8 cellular contexts compared by ENCODE assay signal in the genomic region with DNA sequence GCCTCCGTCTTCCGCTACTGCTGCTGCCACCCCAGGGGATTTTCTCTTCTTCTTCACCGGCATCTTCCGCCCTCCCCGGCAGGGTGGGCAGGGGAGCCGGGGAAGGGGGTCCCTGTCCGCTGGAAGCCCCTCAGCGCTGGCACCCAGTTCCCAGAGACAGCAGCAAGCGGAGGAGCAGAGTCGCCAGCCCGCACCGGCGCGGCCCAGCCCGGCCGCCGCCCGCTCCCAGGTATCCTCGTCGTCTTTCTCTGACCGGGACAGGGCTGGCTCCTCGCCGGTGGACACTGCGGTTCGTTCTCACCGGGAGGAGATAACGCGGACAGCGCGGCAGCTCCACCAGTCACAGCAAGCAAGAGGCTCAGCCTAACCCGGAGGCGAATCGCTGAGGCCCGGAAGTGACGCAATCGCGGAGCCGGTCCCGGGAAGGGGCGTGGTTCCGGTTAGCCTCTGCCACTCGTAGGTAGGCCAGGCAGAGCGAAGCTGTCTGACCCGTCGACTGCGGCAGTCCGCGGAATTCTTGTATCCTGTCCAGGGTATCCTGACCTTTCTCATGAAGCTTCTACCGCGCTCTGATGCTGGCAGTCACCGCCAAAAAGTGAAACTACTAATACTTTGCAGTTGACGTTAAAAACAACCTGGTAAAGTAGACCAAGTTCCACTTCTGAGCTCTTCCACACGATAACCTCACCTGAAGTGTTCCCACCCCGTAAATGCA. TPM values are rescaled to one million over a fixed set of nuclear protein-coding genes. Genes with fewer than 3 reads are reported as not detected.
DNase-seq lines count a peak whose midpoint lies in the region; ATAC-seq and TF ChIP-seq lines count a peak whose summit lies in the region.

TSS of gene DCUN1D5 (minus strand) at position 351 of the 715 bp plus-strand sequence. CDS start at position 63, 288 bp downstream.

- POLR2A ChIA-PET in activated CD4-positive, alpha-beta T cell treated with anti-CD3 and anti-CD28 coated beads for 36 hours (lab: Charles Lee): interaction anchor here (1.5 kb wide), 1 partner anchor 17 kb away, joined by 14 read pairs; the partner anchor contains the start of gene DYNC2H1

- peak within 1 kb of the TSS; percentile 86 for H3K27ac Mint-ChIP-seq in activated CD4-positive, alpha-beta T cell treated with anti-CD3 and anti-CD28 coated beads for 36 hours

- intact Hi-C loops in activated CD4-positive, alpha-beta T cell treated with anti-CD3 and anti-CD28 coated beads for 36 hours (cut with DNase I, micrococcal nuclease): loop anchor here (1.0 to 5.0 kb wide), 3 partner anchors 17 to 55 kb away; partner anchors contain the start of gene DYNC2H1 (in 2 of the 2)

- peaks cover 20% of the 10 kb centered on the region for H3K36me3 Mint-ChIP-seq in activated CD4-positive, alpha-beta T cell treated with anti-CD3 and anti-CD28 coated beads for 36 hours (ENCODE audit: low read depth)

- H3K27me3 ChIP-seq in kidney epithelial cell (ENCODE audit: control insufficient read depth, insufficient read depth, low read length): no peaks in the 10 kb centered on the region

- CTCF ChIA-PET in activated CD4-positive, alpha-beta T cell treated with anti-CD3 and anti-CD28 coated beads for 36 hours (lab: Charles Lee): interaction anchor here (0.5 to 3.4 kb wide), 7 partner anchors 16 to 1172 kb away, joined by 3 to 40 read pairs (median 4); partner anchors contain the start of gene DYNC2H1

- peak within 1 kb of the TSS; percentile 86 for H3K4me3 Mint-ChIP-seq in activated CD4-positive, alpha-beta T cell treated with anti-CD3 and anti-CD28 coated beads for 36 hours

- H3K27me3 Mint-ChIP-seq in activated CD4-positive, alpha-beta T cell treated with anti-CD3 and anti-CD28 coated beads for 36 hours: peaks cover 9% of the 10 kb centered on the region

- TF ChIP-seq CTCF in choroid plexus epithelial cell (conservative IDR thresholded peaks at IDR 0.05; ENCODE audit: low read depth, low read length) (no peak), kidney epithelial cell (IDR thresholded peaks at IDR 0.05; ENCODE audit: insufficient read depth, low read length, poor library complexity, severe bottlenecking) (no peak)

- no peaks in the 10 kb centered on the region for H3K9me3 Mint-ChIP-seq in activated CD4-positive, alpha-beta T cell treated with anti-CD3 and anti-CD28 coated beads for 36 hours (ENCODE audit: low read depth)

- H3K36me3 ChIP-seq in kidney epithelial cell (ENCODE audit: control insufficient read depth, insufficient read depth, low read length): no peaks in the 10 kb centered on the region

- DNase-seq in Ammon's horn (ENCODE audit: low spot score): peak; percentile 98
- DNase-seq in GM19238 (ENCODE audit: insufficient read length, low spot score): peak; percentile 87
- DNase-seq in NCI-H524 (lab: John Stamatoyannopoulos, UW): peak; percentile 79 to 90
- DNase-seq in activated CD4-positive, alpha-beta T cell treated with anti-CD3 and anti-CD28 coated beads for 36 hours: peak; percentile 97
- DNase-seq in choroid plexus epithelial cell (ENCODE audit: low read depth): peak; percentile 97
- DNase-seq in kidney epithelial cell (ENCODE audit: low read depth): peak; percentile 87
- peak; percentile 90 to 94 for DNase-seq in stimulated activated CD4-positive, alpha-beta T cell treated with anti-CD3 and anti-CD28 coated beads, Interleukin-15, amount 100 ng/mL, for 48 hours (ENCODE audit: low read depth in 2 of 2)

- H3K4me3 ChIP-seq in choroid plexus epithelial cell (ENCODE audit: low read depth, low read length) (peak within 1 kb of the TSS; percentile 91), kidney epithelial cell (ENCODE audit: low read depth, low read length) (peak within 1 kb of the TSS; percentile 98)

- peak; percentile 100 for ATAC-seq in HG03442 (IDR thresholded peaks at IDR 0.05; ENCODE audit: unreplicated experiment)
- ATAC-seq in activated CD4-positive, alpha-beta T cell treated with anti-CD3 and anti-CD28 coated beads for 36 hours: peak; percentile 94

- H3K4me1 Mint-ChIP-seq in activated CD4-positive, alpha-beta T cell treated with anti-CD3 and anti-CD28 coated beads for 36 hours: peaks cover 25% of the 10 kb centered on the region

RNA-seq across cellular contexts. Expression of gene DCUN1D5, which starts in this region (rescaled TPM):
- 10 to 100 TPM; 59.2 to 78.1 TPM for total RNA-seq in activated CD4-positive, alpha-beta T cell treated with anti-CD3 and anti-CD28 coated beads for 36 hours
- total RNA-seq in kidney epithelial cell: 73.7 and 83.5 TPM in 2 replicates

Comparison
In these comparisons a context has a peak if more than half of its experiments do, and no peak if none do; other contexts are left out.
1. Peak in every context shown above with its lines: DNase-seq, ATAC-seq and H3K4me3 ChIP-seq.